Comparison of ENCODE assay signal across 11 cellular contexts in genomic region chr9:97470076-97470475, GRCh38. TPM values are rescaled to one million over a fixed set of nuclear protein-coding genes. Genes with fewer than 3 reads are reported as not detected.
DNase-seq lines count a peak whose midpoint lies in the region; ATAC-seq and TF ChIP-seq lines count a peak whose summit lies in the region.
"Had no signal": no experiment of that assay in that cellular context is flagged by ENCODE, and none has a peak within 500 bp of the region (broad histone marks: within the 10 kb centered on the region; RNA-seq: fewer than 3 reads in every experiment).

No MANE protein-coding gene starts in this region.

- peaks cover 19 to 45% of the 10 kb centered on the region in 2 donors for H3K36me3 Mint-ChIP-seq in stimulated activated naive B cell treated with anti-CD40 and anti-IgM and Interleukin-4, amounts not matched to agents 10 μg/mL and 1 μg/mL and 100 μg/mL, for 72 hours

- no peaks in the 10 kb centered on the region for H3K9me3 Mint-ChIP-seq in stimulated activated naive B cell treated with anti-CD40 and anti-IgM and Interleukin-4, amounts not matched to agents 10 μg/mL and 1 μg/mL and 100 μg/mL, for 72 hours
- H3K9me3 Mint-ChIP-seq: activated T-cell treated with anti-CD3 and anti-CD28 coated beads, Interleukin-2, amount 50 U/mL, for 72 hours had no signal

- POLR2A ChIA-PET in RWPE1 (lab: Yijun Ruan, JAX; ENCODE audit: low non-redundant PET) = no interaction called here

- H3K27ac ChIP-seq in RWPE1 (no peak overlapping the region), foreskin keratinocyte (no peak overlapping the region), sigmoid colon (peak overlapping the region; percentile 66 to 82 (median 79))

- TF ChIP-seq EP300 in sigmoid colon (IDR thresholded peaks at IDR 0.05) = no peak

- H3K4me1 ChIP-seq in foreskin keratinocyte (no peaks in the 10 kb centered on the region), sigmoid colon (peaks cover 0 to 15% (median 14%) of the 10 kb centered on the region in 4 donors)

- DNase-seq in NCI-H748 (lab: John Stamatoyannopoulos, UW; ENCODE audit: unreplicated experiment) (peak; percentile 13), NCI-H748 treated with DMSO at 0.1 percent for 48 hours (lab: John Stamatoyannopoulos, UW) (no peak), RWPE1 (ENCODE audit: low spot score) (peak; percentile 26), foreskin keratinocyte (no peak), sigmoid colon (no peak), SHP77 (lab: John Stamatoyannopoulos, UW) (no peak)
- no peak for DNase-seq in stimulated activated naive B cell treated with anti-CD40 and anti-IgM and Interleukin-4, amounts not matched to agents 10 μg/mL and 1 μg/mL and 100 μg/mL, for 72 hours
- DNase-seq: ACHN; effector memory CD4-positive, alpha-beta T cell had no signal

- no peak; the same call in 1 of the 2 replicates for TF ChIP-seq CTCF in RWPE1 (conservative IDR thresholded peaks at IDR 0.05; ENCODE audit: low read depth)
- TF ChIP-seq CTCF in foreskin keratinocyte (conservative IDR thresholded peaks at IDR 0.05) = peak; percentile 37
- TF ChIP-seq CTCF in sigmoid colon (IDR thresholded peaks at IDR 0.05) = peak; percentile 10 to 62 (median 48)

- no peak overlapping the region for H3K27ac Mint-ChIP-seq in stimulated activated naive B cell treated with anti-CD40 and anti-IgM and Interleukin-4, amounts not matched to agents 10 μg/mL and 1 μg/mL and 100 μg/mL, for 72 hours
- H3K27ac Mint-ChIP-seq: activated T-cell treated with anti-CD3 and anti-CD28 coated beads, Interleukin-2, amount 50 U/mL, for 72 hours had no signal

- no peaks in the 10 kb centered on the region for H3K27me3 Mint-ChIP-seq in stimulated activated naive B cell treated with anti-CD40 and anti-IgM and Interleukin-4, amounts not matched to agents 10 μg/mL and 1 μg/mL and 100 μg/mL, for 72 hours

- no peak overlapping the region for H3K4me3 ChIP-seq in sigmoid colon

- H3K27me3 ChIP-seq in foreskin keratinocyte = no peaks in the 10 kb centered on the region
- no peaks in the 10 kb centered on the region for H3K27me3 ChIP-seq in sigmoid colon

- peaks cover 2 to 10% of the 10 kb centered on the region in 2 donors for H3K4me1 Mint-ChIP-seq in stimulated activated naive B cell treated with anti-CD40 and anti-IgM and Interleukin-4, amounts not matched to agents 10 μg/mL and 1 μg/mL and 100 μg/mL, for 72 hours

- CTCF ChIA-PET in RWPE1 (lab: Yijun Ruan, JAX) = interaction anchor here (0.6 to 4.9 kb wide), 7 partner anchors 15 to 149 kb away, joined by 3 to 86 read pairs (median 4); no protein-coding TSS in a partner anchor

- H3K36me3 ChIP-seq in sigmoid colon = peaks cover 0 to 35% (median 2%) of the 10 kb centered on the region in 4 donors

- intact Hi-C loops in sigmoid colon (cut with DNase I) = no loop called here

- ATAC-seq in foreskin keratinocyte = no peak
- no peak for ATAC-seq in stimulated activated naive B cell treated with anti-CD40 and anti-IgM and Interleukin-4, amounts not matched to agents 10 μg/mL and 1 μg/mL and 100 μg/mL, for 72 hours (replicated peaks)
- no peak for ATAC-seq in HG02938 (IDR thresholded peaks at IDR 0.05; ENCODE audit: unreplicated experiment)
- ATAC-seq: activated T-cell treated with anti-CD3 and anti-CD28 coated beads, Interleukin-2, amount 50 U/mL, for 72 hours had no signal

- WGBS in sigmoid colon, 2 donors = 80 to 90% methylated on average over 2 of the region's 2 CpGs

- no peaks in the 10 kb centered on the region for H3K9me3 ChIP-seq in sigmoid colon

- no peak overlapping the region for H3K4me3 Mint-ChIP-seq in stimulated activated naive B cell treated with anti-CD40 and anti-IgM and Interleukin-4, amounts not matched to agents 10 μg/mL and 1 μg/mL and 100 μg/mL, for 72 hours
- H3K4me3 Mint-ChIP-seq: activated T-cell treated with anti-CD3 and anti-CD28 coated beads, Interleukin-2, amount 50 U/mL, for 72 hours had no signal

- no peak for TF ChIP-seq POLR2A in sigmoid colon (IDR thresholded peaks at IDR 0.05)

RNA-seq across cellular contexts. Expression of gene TMOD1, which starts 31.4 kb away (rescaled TPM):
- total RNA-seq in foreskin keratinocyte (not detected in 2 replicates), sigmoid colon (10 to 100 TPM; 28.5 to 56.8 (median 38.5) TPM)
- polyA plus RNA-seq in foreskin keratinocyte (not detected in 2 replicates), sigmoid colon (1 to 10 TPM; 1.6 to 5.8 (median 4.2) TPM)

RNA-seq across cellular contexts. Expression of gene TDRD7, which starts 58.2 kb away (rescaled TPM):
- total RNA-seq in foreskin keratinocyte = 16.7 and 16.9 TPM in 2 replicates
- polyA plus RNA-seq in foreskin keratinocyte = 6.8 and 7.2 TPM in 2 replicates
- total RNA-seq in sigmoid colon = 10 to 100 TPM; 10.5 to 20.9 (median 15.3) TPM
- 10 to 100 TPM; 15.5 to 25.7 (median 19.2) TPM for polyA plus RNA-seq in sigmoid colon

Comparison
In these comparisons a context has a peak if more than half of its experiments do, and no peak if none do; other contexts are left out.
1. DNase-seq: peak in NCI-H748 (single experiment) and RWPE1 (single experiment); none in NCI-H748 treated with DMSO at 0.1 percent for 48 hours (single experiment), foreskin keratinocyte (0 of 2), sigmoid colon (single experiment), stimulated activated naive B cell treated with anti-CD40 and anti-IgM and Interleukin-4, amounts not matched to agents 10 μg/mL and 1 μg/mL and 100 μg/mL, for 72 hours (single experiment) and SHP77 (0 of 2).
2. H3K27ac ChIP-seq: peak in sigmoid colon (4 of 4); none in RWPE1 (single experiment) and foreskin keratinocyte (single experiment).
3. RNA of gene TMOD1, which starts 31.4 kb away (total RNA-seq): 28.5 to 56.8 TPM in sigmoid colon; not detected in foreskin keratinocyte; every median in the first group is over 10 times any median in the second.